Comparison of ENCODE assay signal across 1 cellular context in the genomic region with DNA sequence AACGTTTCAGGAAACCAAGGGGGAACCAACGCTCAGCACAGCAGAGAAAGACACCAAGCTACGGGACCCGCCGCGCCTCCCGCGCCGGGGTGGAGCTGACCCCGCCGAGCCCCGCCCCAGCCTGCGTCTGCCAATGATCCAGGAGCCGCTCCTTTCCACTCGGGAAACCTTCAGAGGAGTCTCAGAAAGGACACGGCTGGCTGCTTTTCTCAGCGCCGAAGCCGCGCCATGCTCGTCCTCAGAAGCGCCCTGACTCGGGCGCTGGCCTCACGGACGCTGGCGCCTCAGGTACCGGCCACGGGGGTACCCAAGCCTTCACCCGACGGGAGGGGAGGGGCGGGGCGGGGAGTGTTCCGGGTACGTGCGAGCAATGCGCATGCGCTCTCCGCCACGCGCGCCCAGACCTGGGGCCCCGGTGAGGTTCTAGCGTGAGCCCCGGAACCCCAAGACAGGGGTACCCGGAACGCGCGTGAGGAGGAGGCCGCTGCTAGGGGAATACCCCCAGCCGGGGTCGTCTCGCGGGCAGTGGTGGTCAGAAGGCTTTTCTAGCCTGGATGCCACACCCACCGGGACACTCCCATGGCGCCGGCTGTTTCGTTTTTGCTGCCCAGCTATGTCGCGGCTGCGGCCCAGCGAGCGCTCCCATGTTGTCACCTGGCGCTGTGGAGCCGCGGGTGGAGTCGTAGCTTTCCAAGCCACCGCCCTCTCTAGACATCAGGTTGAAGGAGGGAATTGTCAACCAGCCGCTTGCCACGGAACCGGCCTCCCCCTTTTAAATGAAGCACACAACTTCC.
TF ChIP-seq lines count a peak whose summit lies in the region.

TSS of gene NIPSNAP3A (plus strand) at position 119 of the 794 bp plus-strand sequence. CDS start at position 229, 110 bp downstream.

TF ChIP-seq in HCT116, 20 proteins besides CTCF, POLR2A, EP300 and RAD21 (continued from another document):
- TF ChIP-seq, protein P1, sequence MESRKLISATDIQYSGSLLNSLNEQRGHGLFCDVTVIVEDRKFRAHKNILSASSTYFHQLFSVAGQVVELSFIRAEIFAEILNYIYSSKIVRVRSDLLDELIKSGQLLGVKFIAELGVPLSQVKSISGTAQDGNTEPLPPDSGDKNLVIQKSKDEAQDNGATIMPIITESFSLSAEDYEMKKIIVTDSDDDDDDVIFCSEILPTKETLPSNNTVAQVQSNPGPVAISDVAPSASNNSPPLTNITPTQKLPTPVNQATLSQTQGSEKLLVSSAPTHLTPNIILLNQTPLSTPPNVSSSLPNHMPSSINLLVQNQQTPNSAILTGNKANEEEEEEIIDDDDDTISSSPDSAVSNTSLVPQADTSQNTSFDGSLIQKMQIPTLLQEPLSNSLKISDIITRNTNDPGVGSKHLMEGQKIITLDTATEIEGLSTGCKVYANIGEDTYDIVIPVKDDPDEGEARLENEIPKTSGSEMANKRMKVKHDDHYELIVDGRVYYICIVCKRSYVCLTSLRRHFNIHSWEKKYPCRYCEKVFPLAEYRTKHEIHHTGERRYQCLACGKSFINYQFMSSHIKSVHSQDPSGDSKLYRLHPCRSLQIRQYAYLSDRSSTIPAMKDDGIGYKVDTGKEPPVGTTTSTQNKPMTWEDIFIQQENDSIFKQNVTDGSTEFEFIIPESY (IDR thresholded peaks at IDR 0.05; ENCODE audit: extremely low read depth, insufficient replicate concordance, low read length) = no peak
- no peak for TF ChIP-seq REST (IDR thresholded peaks at IDR 0.05; ENCODE audit: low read depth)
- no peak for TF ChIP-seq TCF7L2 (IDR thresholded peaks at IDR 0.05; ENCODE audit: borderline replicate concordance, extremely low read depth, insufficient read depth, insufficient read length)
- no peak for TF ChIP-seq EGR1 (IDR thresholded peaks at IDR 0.05; ENCODE audit: low read depth)
- TF ChIP-seq EZH2phosphoT487 (IDR thresholded peaks at IDR 0.05; ENCODE audit: borderline replicate concordance) = no peak
- TF ChIP-seq ELF1 (IDR thresholded peaks at IDR 0.05; ENCODE audit: borderline replicate concordance, low read depth) = peak; percentile 56; the same call in 1 of the 2 replicates
- TF ChIP-seq SIN3A (IDR thresholded peaks at IDR 0.05; ENCODE audit: low read depth) = peak; percentile 45
- TF ChIP-seq SRF (IDR thresholded peaks at IDR 0.05; ENCODE audit: low read depth) = no peak
- no peak for TF ChIP-seq JUND (IDR thresholded peaks at IDR 0.05)
TF ChIP-seq in HCT116: peak in this region for 7.
